In the genomic region with DNA sequence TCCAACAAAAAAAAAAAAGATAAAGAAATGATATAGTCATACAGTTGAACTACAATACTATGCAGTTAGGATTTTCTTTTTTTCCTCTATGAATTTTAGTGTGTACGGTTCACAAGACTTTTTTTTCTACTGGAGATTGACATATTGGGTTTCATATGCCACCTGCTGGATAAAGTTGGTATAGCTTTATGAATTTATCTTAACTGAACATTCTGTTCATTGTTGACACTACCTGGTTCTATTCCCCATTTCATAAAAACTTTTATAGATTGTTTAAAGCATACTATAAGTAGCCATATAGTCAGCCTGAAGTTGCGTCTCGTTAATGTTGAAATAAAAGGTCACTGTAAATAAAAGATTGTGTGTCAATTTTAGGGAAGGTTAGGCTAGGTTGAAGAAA, we compare ENCODE assay signal across 4 cellular contexts. TPM values are rescaled to one million over a fixed set of nuclear protein-coding genes. Genes with fewer than 3 reads are reported as not detected.
"Had no signal": no experiment of that assay in that cellular context is flagged by ENCODE, and none has a peak within 500 bp of the region (broad histone marks: within the 10 kb centered on the region; RNA-seq: fewer than 3 reads in every experiment).

No MANE protein-coding gene starts in this region.

RNA-seq across cellular contexts. Expression of a gene that starts 58.4 kb away (rescaled TPM):
- total RNA-seq: fibroblast of lung, left ventricle myocardium superior, mesenteric fat pad, vagina had no signal
- polyA plus RNA-seq: fibroblast of lung had no signal
